ENCODE assay signal across 21 cellular contexts in genomic region chr1:92446546-92446945, GRCh38. TPM values are rescaled to one million over a fixed set of nuclear protein-coding genes. Genes with fewer than 3 reads are reported as not detected.
A peak's percentile ranks its signal among the peaks of the same experiment; 100 is the strongest.
DNase-seq lines count a peak whose midpoint lies in the region; ATAC-seq, FAIRE-seq and TF ChIP-seq lines count a peak whose summit lies in the region.
"Had no signal": no experiment of that assay in that cellular context is flagged by ENCODE, and none has a peak within 500 bp of the region (broad histone marks: within the 10 kb centered on the region; RNA-seq: fewer than 3 reads in every experiment).

No MANE protein-coding gene starts in this region.

- H3K27ac ChIP-seq in AG04450 (ENCODE audit: low read depth, low read length): no peak overlapping the region
- no peak overlapping the region for H3K27ac ChIP-seq in K562 (ENCODE audit: extremely low read depth, low read depth, low read length)
- H3K27ac ChIP-seq in HepG2 (ENCODE audit: extremely low read length, insufficient read depth, low read length): no peak overlapping the region
- H3K27ac ChIP-seq: esophagus squamous epithelium had no signal

- H4K20me1 ChIP-seq in K562 (replicated peaks; ENCODE audit: control insufficient read depth, insufficient read depth, low read length): no peaks in the 10 kb centered on the region
- H4K20me1 ChIP-seq in HepG2 (ENCODE audit: insufficient read depth, low read length): no peaks in the 10 kb centered on the region

- FAIRE-seq in K562 (lab: Jason Lieb, UNC) (peak; percentile 91), urothelium cell line (lab: Jason Lieb, UNC) (no peak), HepG2 (lab: Jason Lieb, UNC) (no peak)
- FAIRE-seq: A204.1, GM12878 had no signal

- H2AFZ ChIP-seq in K562 (ENCODE audit: low read depth, low read length): no peak overlapping the region
- no peak overlapping the region for H2AFZ ChIP-seq in HepG2 (ENCODE audit: low read length)

- no peaks in the 10 kb centered on the region for H3K9me1 ChIP-seq in K562 (ENCODE audit: control insufficient read depth, insufficient read depth, low read length)

- H3K79me2 ChIP-seq in K562 (ENCODE audit: control insufficient read depth, insufficient read depth, low read length) (no peaks in the 10 kb centered on the region), HepG2 (ENCODE audit: insufficient read depth, low read length) (no peaks in the 10 kb centered on the region)

- BruUV-seq in K562 (replicated peaks; lab: Mats Ljungman, UMichigan) (no TSS peak), HepG2 (replicated peaks; lab: Mats Ljungman, UMichigan) (no TSS peak)

- POLR2A ChIA-PET in AG04450 (lab: Yijun Ruan, JAX) (no interaction called here), K562 (lab: Yijun Ruan, JAX) (no interaction called here), HepG2 (lab: Yijun Ruan, JAX) (no interaction called here)

- peak; percentile 73 for ATAC-seq in K562
- ATAC-seq in HepG2: no peak
- ATAC-seq: natural killer cell had no signal

- H3K9ac ChIP-seq in K562 (ENCODE audit: insufficient read depth in 1 of 2, low read depth in 2 of 2, low read length in 2 of 2): no peak overlapping the region
- no peak overlapping the region for H3K9ac ChIP-seq in HepG2 (ENCODE audit: insufficient read depth, low read depth, low read length)

- H3K4me2 ChIP-seq in K562 (ENCODE audit: insufficient read depth, low read length) (peak overlapping the region; percentile 46), HepG2 (ENCODE audit: low read depth, low read length) (no peak overlapping the region)

- in situ Hi-C loops in K562 (cut with MboI): no loop called here
- in situ Hi-C loops in HepG2 (cut with HindIII; ENCODE audit: extremely low pct_ligation_motif_present, low pct_unique_long_range_greater_than_20kb): no loop called here

- peaks cover 13 to 14% of the 10 kb centered on the region in 2 experiments for H3K4me1 ChIP-seq in K562 (replicated peaks in 1 of 2; ENCODE audit: control insufficient read depth in 2 of 2, insufficient read depth in 2 of 2, low read length in 2 of 2)
- H3K4me1 ChIP-seq in HepG2 (ENCODE audit: insufficient read depth, low read length): peaks cover 28% of the 10 kb centered on the region

- no peaks in the 10 kb centered on the region for H3K27me3 ChIP-seq in AG04450 (ENCODE audit: control insufficient read depth, insufficient read depth, low read length)
- H3K27me3 ChIP-seq in K562 (ENCODE audit: control insufficient read depth in 2 of 2, insufficient read depth in 2 of 2, low read length in 2 of 2): no peaks in the 10 kb centered on the region
- H3K27me3 ChIP-seq in HepG2 (ENCODE audit: control insufficient read depth in 1 of 2, insufficient read depth in 2 of 2, low read length in 2 of 2): peaks cover 0 to 4% of the 10 kb centered on the region in 2 experiments; a peak in 1 of 5 replicates
- H3K27me3 ChIP-seq: esophagus squamous epithelium had no signal

- WGBS in K562 (ENCODE audit: insufficient coverage, low coverage, missing lambda C conversion rate): 4% methylated on average over 2 of the region's 2 CpGs
- 42% methylated on average over 2 of the region's 2 CpGs for WGBS in HepG2 (ENCODE audit: low lambda C conversion rate)

- intact Hi-C loops in K562 (cut with micrococcal nuclease): loop anchor here (10.0 kb wide), 1 partner anchor 132 kb away; no protein-coding TSS in a partner anchor
- intact Hi-C loops in HepG2 (cut with micrococcal nuclease; ENCODE audit: unreplicated experiment): no loop called here

- no peak for TF ChIP-seq RAD21 in K562 (CRISPR knock-in tag; conservative IDR thresholded peaks at IDR 0.05 in 1 of 2, IDR thresholded peaks at IDR 0.05 in 1 of 2)
- TF ChIP-seq RAD21 in HepG2 (CRISPR knock-in tag; IDR thresholded peaks at IDR 0.05): no peak

- TF ChIP-seq CTCF in AG04450 (IDR thresholded peaks at IDR 0.05; ENCODE audit: low read depth, low read length): no peak
- no peak for TF ChIP-seq CTCF in K562 (IDR thresholded peaks at IDR 0.05 in 2 of 3, conservative IDR thresholded peaks at IDR 0.05 in 1 of 3; ENCODE audit: insufficient read depth in 2 of 3, low read depth in 1 of 3, low read length in 3 of 3)
- no peak for TF ChIP-seq CTCF in HepG2 (CRISPR knock-in tag; IDR thresholded peaks at IDR 0.05)

- DNase-seq in AG04450 (ENCODE audit: low read depth, low spot score): peak; percentile 23
- peak in 69 of 76 experiments; percentile 4 to 88 (median 47) for DNase-seq in HUDEP-2 (lab: John Stamatoyannopoulos, UW; ENCODE audit: unreplicated experiment in 76 of 76)
- DNase-seq in K562 (ENCODE audit: extremely low read depth in 1 of 4, low spot score in 3 of 4): peak; percentile 20 to 89 (median 56)
- peak; percentile 33 for DNase-seq in iPS-NIHi7 (ENCODE audit: extremely low spot score)
- DNase-seq in NCI-H510A (lab: John Stamatoyannopoulos, UW): no peak
- no peak for DNase-seq in urothelium cell line (ENCODE audit: low spot score)
- DNase-seq in stimulated activated CD4-positive, alpha-beta T cell treated with anti-CD3 and anti-CD28 coated beads, Interleukin-2, amount 100 ng/mL, for 24 hours: no peak
- DNase-seq in HepG2 (ENCODE audit: low spot score): no peak
- DNase-seq: activated CD4-positive, alpha-beta T cell treated with anti-CD3 and anti-CD28 coated beads, Interleukin-2, amount 50 U/mL, for 1 hour; activated naive CD4-positive, alpha-beta T cell treated with anti-CD3 and anti-CD28 coated beads for 36 hours; activated T-cell treated with anti-CD3 and anti-CD28 coated beads for 4 hours; CD4-positive, CD25-positive, alpha-beta regulatory T cell; esophagus squamous epithelium; natural killer cell; NCI-H446; Right ventricle myocardium superior; stimulated activated naive CD4-positive, alpha-beta T cell; T-helper 9 cell had no signal

- TF ChIP-seq POLR2A in K562 (conservative IDR thresholded peaks at IDR 0.05) (no peak), HepG2 (IDR thresholded peaks at IDR 0.05; ENCODE audit: insufficient read depth in 1 of 2, low read depth in 2 of 2, low read length in 2 of 2) (no peak)

- CTCF ChIA-PET in AG04450 (lab: Charles Lee) (no interaction called here), K562 (lab: Yijun Ruan, JAX; ENCODE audit: low intra/inter-chr PET ratio) (no interaction called here), HepG2 (lab: Yijun Ruan, JAX; ENCODE audit: low intra/inter-chr PET ratio, low total read pairs) (no interaction called here)

- H3K4me3 ChIP-seq in AG04450 (ENCODE audit: low read depth, low read length) (no peak overlapping the region), K562 (no peak overlapping the region), HepG2 (replicated peaks in 1 of 3; ENCODE audit: insufficient read depth in 1 of 3, low read depth in 2 of 3, low read length in 3 of 3) (no peak overlapping the region)
- H3K4me3 ChIP-seq: esophagus squamous epithelium, GM12878 had no signal

- TF ChIP-seq EP300 in K562 (IDR thresholded peaks at IDR 0.05; ENCODE audit: low read length) (peak; percentile 83), HepG2 (IDR thresholded peaks at IDR 0.05; ENCODE audit: low read depth in 2 of 2, low read length in 2 of 2) (no peak), HepG2 (CRISPR knock-in tag; IDR thresholded peaks at IDR 0.05; ENCODE audit: borderline replicate concordance) (no peak)

- H3K36me3 ChIP-seq in K562 (ENCODE audit: control insufficient read depth, insufficient read depth, low read length): no peaks in the 10 kb centered on the region
- H3K36me3 ChIP-seq in HepG2 (replicated peaks in 1 of 2; ENCODE audit: control insufficient read depth in 1 of 2, insufficient read depth in 2 of 2, low read length in 2 of 2): no peaks in the 10 kb centered on the region
- H3K36me3 ChIP-seq: esophagus squamous epithelium had no signal

- peaks cover 4% of the 10 kb centered on the region; the same call in 1 of the 2 replicates for H3K9me3 ChIP-seq in AG04450 (ENCODE audit: control insufficient read depth, insufficient read depth, low read length)
- no peaks in the 10 kb centered on the region for H3K9me3 ChIP-seq in K562 (replicated peaks; ENCODE audit: control insufficient read depth, insufficient read depth, low read depth, low read length)
- no peaks in the 10 kb centered on the region for H3K9me3 ChIP-seq in HepG2 (ENCODE audit: low read length)
- H3K9me3 ChIP-seq: esophagus squamous epithelium had no signal

RNA-seq across cellular contexts. Expression of gene GFI1, which starts 40.2 kb away (rescaled TPM):
- polyA plus RNA-seq in AG04450 (2011; rRNA removed) (0.04 and 0.09 TPM in 2 replicates), K562 (2011; rRNA removed) (0.93 and 1.2 TPM in 2 replicates), K562 (2014; fragmentation: Illumina TruSeq; extraction: Trizol) (0.40 and 0.46 TPM in 2 replicates), K562 (2014; fragmentation: Nextera tagmentation; extraction: Ambion mirVana) (under 1 TPM; 0.07 to 0.13 TPM), K562 (2014; rRNA removed) (0.45 and 0.68 TPM in 2 replicates), HepG2 (2011; rRNA removed) (8.7 and 10.5 TPM in 2 replicates)
- polyA minus RNA-seq in AG04450 (2011; rRNA and poly(A)+ RNA removed): 0.09 and 0.14 TPM in 2 replicates
- 1.2 and 1.3 TPM in 2 replicates for total RNA-seq in K562 (2011; cell fraction: chromatin; rRNA removed; ENCODE audit: low replicate concordance)
- total RNA-seq in K562 (2011; cell fraction: nucleolus; rRNA removed): 0.53 and 1.5 TPM in 2 replicates
- total RNA-seq in K562 (2011; cell fraction: nucleoplasm; rRNA removed): 0.38 and 0.51 TPM in 2 replicates
- total RNA-seq in K562 (2014; rRNA removed) (0.36 and 0.53 TPM in 2 replicates), K562 (2014; rRNA removed; fragmentation: Illumina TruSeq; extraction: Trizol) (0.29 and 0.36 TPM in 2 replicates), K562 (2015; rRNA removed; fragmentation: Illumina TruSeq; extraction: Trizol) (0.87 and 1.2 TPM in 2 replicates), K562 (2021) (0.66 and 0.85 TPM in 2 replicates), HepG2 (2016; rRNA removed; fragmentation: Illumina TruSeq; extraction: Trizol) (10.0 and 10.3 TPM in 2 replicates)
- 0.67 and 0.84 TPM in 2 replicates for polyA plus RNA-seq in K562 (2011; cell fraction: cytosol; rRNA removed)
- 2.8 and 4.6 TPM in 2 replicates for polyA plus RNA-seq in K562 (2011; cell fraction: nucleus; rRNA removed)
- 1.1 and 3.8 TPM in 2 replicates for polyA plus RNA-seq in K562 (2012)
- polyA minus RNA-seq in K562 (2011; rRNA and poly(A)+ RNA removed): 0.60 and 1.1 TPM in 2 replicates
- polyA minus RNA-seq in K562 (2011; cell fraction: cytosol; rRNA and poly(A)+ RNA removed): 0.57 TPM in 1 of 2 replicates, not detected in the other
- polyA minus RNA-seq in K562 (2011; cell fraction: nucleus; rRNA and poly(A)+ RNA removed): 0.67 and 1.6 TPM in 2 replicates
- total RNA-seq in HepG2 (2016; cell fraction: cytosol; rRNA removed; fragmentation: Illumina TruSeq; extraction: Trizol; ENCODE audit: low read depth): 2.2 and 2.4 TPM in 2 replicates
- 7.8 and 10.1 TPM in 2 replicates for total RNA-seq in HepG2 (2016; cell fraction: insoluble cytoplasmic fraction; rRNA removed; fragmentation: Illumina TruSeq; extraction: Trizol)
- 7.6 and 8.3 TPM in 2 replicates for total RNA-seq in HepG2 (2016; cell fraction: membrane; rRNA removed; fragmentation: Illumina TruSeq; extraction: Trizol)
- 8.2 and 9.3 TPM in 2 replicates for total RNA-seq in HepG2 (2016; cell fraction: nucleus; rRNA removed; fragmentation: Illumina TruSeq; extraction: Trizol)
- polyA plus RNA-seq in HepG2 (2011; cell fraction: cytosol; rRNA removed): 6.4 and 8.9 TPM in 2 replicates
- polyA plus RNA-seq in HepG2 (2011; cell fraction: nucleus; rRNA removed): 20.6 and 24.5 TPM in 2 replicates
- 5.6 and 9.4 TPM in 2 replicates for polyA plus RNA-seq in HepG2 (2012)
- polyA plus RNA-seq in HepG2 (2016; cell fraction: cytosol; fragmentation: Illumina TruSeq; extraction: Trizol; ENCODE audit: low read depth): 1.7 and 1.8 TPM in 2 replicates
- polyA plus RNA-seq in HepG2 (2016; cell fraction: insoluble cytoplasmic fraction; fragmentation: Illumina TruSeq; extraction: Trizol; ENCODE audit: low read depth): 9.4 and 11.2 TPM in 2 replicates
- polyA plus RNA-seq in HepG2 (2016; cell fraction: membrane; fragmentation: Illumina TruSeq; extraction: Trizol; ENCODE audit: low read depth): 5.1 and 6.1 TPM in 2 replicates
- polyA plus RNA-seq in HepG2 (2016; cell fraction: nucleus; fragmentation: Illumina TruSeq; extraction: Trizol; ENCODE audit: insufficient read depth, low read depth): 17.1 and 17.5 TPM in 2 replicates
- polyA minus RNA-seq in HepG2 (2011; rRNA and poly(A)+ RNA removed; ENCODE audit: low replicate concordance): 1.0 and 21.8 TPM in 2 replicates
- polyA minus RNA-seq in HepG2 (2011; cell fraction: cytosol; rRNA and poly(A)+ RNA removed): 6.8 and 9.8 TPM in 2 replicates
- polyA minus RNA-seq in HepG2 (2011; cell fraction: nucleus; rRNA and poly(A)+ RNA removed): 14.0 and 15.8 TPM in 2 replicates
- total RNA-seq: dermis microvascular lymphatic vessel endothelial cell had no signal

Comparison
In these comparisons a context has a peak if more than half of its experiments do, and no peak if none do; other contexts are left out.
1. DNase-seq: peak in AG04450 (single experiment), HUDEP-2 (69 of 76), K562 (4 of 4) and iPS-NIHi7 (single experiment); none in NCI-H510A (single experiment), urothelium cell line (single experiment), stimulated activated CD4-positive, alpha-beta T cell treated with anti-CD3 and anti-CD28 coated beads, Interleukin-2, amount 100 ng/mL, for 24 hours (0 of 2) and HepG2 (single experiment).